Comparison of ENCODE assay signal across 28 cellular contexts in the genomic region with DNA sequence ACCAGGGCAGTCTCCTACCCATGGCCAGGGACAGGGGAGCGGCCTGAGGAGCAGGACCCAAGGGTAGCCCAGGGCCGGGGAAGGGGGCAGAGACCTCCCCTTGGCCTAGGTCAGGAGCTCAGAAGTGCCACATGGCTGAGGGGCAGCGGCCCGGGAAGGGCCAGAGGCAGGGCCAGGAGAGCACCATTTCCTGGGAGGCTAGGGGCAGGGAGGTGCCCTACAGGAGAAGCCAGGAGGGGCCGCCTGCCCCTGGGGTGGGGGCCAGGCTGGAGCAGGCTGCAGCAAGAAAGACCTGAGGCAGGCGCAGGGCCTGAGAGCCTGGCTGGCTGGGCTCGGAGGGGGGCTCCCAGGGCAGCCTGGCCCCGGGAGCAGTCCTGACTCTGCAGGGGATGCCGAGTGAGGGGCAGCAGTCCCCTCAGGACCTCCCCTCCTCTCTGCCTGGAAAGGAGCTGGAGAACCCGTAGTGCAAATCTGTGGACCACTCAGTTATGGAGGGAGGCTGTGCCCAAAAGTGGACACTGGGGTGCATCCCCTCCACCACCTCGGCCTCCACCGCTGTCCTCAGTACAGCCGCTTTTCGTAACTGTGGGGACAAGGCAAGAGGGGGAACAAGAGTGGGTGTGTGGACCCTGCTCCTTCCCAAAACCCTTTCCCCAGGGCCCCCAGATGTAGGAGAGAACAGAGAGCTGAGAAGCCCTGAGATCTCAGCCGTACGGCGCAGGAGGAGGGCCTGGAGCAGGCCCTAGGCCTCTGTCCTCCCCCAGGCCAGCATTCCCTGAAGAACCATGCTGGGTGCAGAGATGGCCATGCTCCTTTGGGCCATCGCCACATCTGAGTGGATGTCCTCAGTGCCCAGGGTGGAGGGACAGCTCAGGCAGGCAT. TPM values are rescaled to one million over a fixed set of nuclear protein-coding genes. Genes with fewer than 3 reads are reported as not detected.
"Had no signal": no experiment of that assay in that cellular context is flagged by ENCODE, and none has a peak within 500 bp of the region (broad histone marks: within the 10 kb centered on the region; RNA-seq: fewer than 3 reads in every experiment).

No MANE protein-coding gene starts in this region.

- DNase-seq: cortex of kidney; effector memory CD8-positive, alpha-beta T cell; foreskin fibroblast; gastrocnemius medialis; left cardiac atrium; mesendoderm; midbrain; naive thymus-derived CD4-positive, alpha-beta T cell; occipital lobe; pancreas; right lobe of liver; stimulated activated CD4-positive, alpha-beta T cell treated with anti-CD3 and anti-CD28 coated beads, Interleukin-12 subunit alpha, Interleukin-12 subunit beta, amount 100 ng/mL, for 4 hours; stimulated activated CD4-positive, alpha-beta T cell treated with anti-CD3 and anti-CD28 coated beads, Interleukin-1b, Interleukin-23, amount 100 ng/mL, for 48 hours; stimulated activated CD4-positive, alpha-beta T cell treated with anti-CD3 and anti-CD28 coated beads, Interleukin-4, amount 100 ng/mL, for 1 hour; stimulated activated CD8-positive, alpha-beta memory T cell treated with anti-CD3 and anti-CD28 coated beads, Interleukin-4, amount 100 ng/mL, for 48 hours; stimulated activated naive CD4-positive, alpha-beta T cell treated with Interleukin-2 at 50 U/mL for 16 hours; stomach; thyroid gland; trophoblast cell had no signal

- H3K4me3 ChIP-seq: gastrocnemius medialis, left lung, pancreas, right lobe of liver, stomach, thyroid gland, vagina had no signal

- H3K27ac Mint-ChIP-seq: effector memory CD8-positive, alpha-beta T cell; naive thymus-derived CD4-positive, alpha-beta T cell; nephron; progenitor cell of endocrine pancreas had no signal

- H3K27ac ChIP-seq: gastrocnemius medialis, left lung, pancreas, right lobe of liver, stomach, thyroid gland, vagina had no signal

- H3K4me1 ChIP-seq: gastrocnemius medialis, pancreas, right lobe of liver, thyroid gland, vagina had no signal

- H3K9me3 Mint-ChIP-seq: effector memory CD8-positive, alpha-beta T cell; naive thymus-derived CD4-positive, alpha-beta T cell; nephron had no signal

- FAIRE-seq: endometrium, pancreas, small intestine had no signal

- H3K36me3 ChIP-seq: pancreas had no signal

- H3K9me3 ChIP-seq: gastrocnemius medialis, left lung, pancreas, right lobe of liver, stomach, thyroid gland, vagina had no signal

- ATAC-seq: effector memory CD8-positive, alpha-beta T cell; gastrocnemius medialis; left cardiac atrium; left lung; naive thymus-derived CD4-positive, alpha-beta T cell; pancreas; right lobe of liver had no signal

- H3K4me3 Mint-ChIP-seq: effector memory CD8-positive, alpha-beta T cell; naive thymus-derived CD4-positive, alpha-beta T cell; nephron had no signal

- H3K27me3 ChIP-seq: gastrocnemius medialis, pancreas, right lobe of liver, thyroid gland, vagina had no signal

RNA-seq across cellular contexts. Expression of a gene that starts 31.2 kb away (rescaled TPM):
- total RNA-seq: dermis microvascular lymphatic vessel endothelial cell, kidney epithelial cell, lung microvascular endothelial cell, stomach had no signal
